In genomic region chr20:37271421-37271768, GRCh38 we compare ENCODE assay signal across 26 cellular contexts. TPM values are rescaled to one million over a fixed set of nuclear protein-coding genes. Genes with fewer than 3 reads are reported as not detected.
"Had no signal": no experiment of that assay in that cellular context is flagged by ENCODE, and none has a peak within 500 bp of the region (broad histone marks: within the 10 kb centered on the region; RNA-seq: fewer than 3 reads in every experiment).

No MANE protein-coding gene starts in this region.

- H3K36me3 Mint-ChIP-seq: activated naive CD8-positive, alpha-beta T cell treated with anti-CD3 and anti-CD28 coated beads for 36 hours had no signal

- H3K27me3 ChIP-seq: tibial artery had no signal

- H3K4me3 ChIP-seq: heart left ventricle, mucosa of descending colon, tibial artery had no signal

- H3K27me3 Mint-ChIP-seq: activated naive CD8-positive, alpha-beta T cell treated with anti-CD3 and anti-CD28 coated beads for 36 hours; activated T-cell treated with anti-CD3 and anti-CD28 coated beads, Interleukin-2, amount 50 U/mL, for 24 hours; stimulated activated naive CD8-positive, alpha-beta T cell treated with anti-CD3 and anti-CD28 coated beads, Interleukin-15, Interleukin-2, amounts not matched to agents 100 ng/mL and 50 ng/mL, for 24 hours had no signal

- DNase-seq: activated CD4-positive, alpha-beta T cell treated with anti-CD3 and anti-CD28 coated beads, Interleukin-2, amount 50 U/mL, for 4 hours; activated CD8-positive, alpha-beta memory T cell treated with anti-CD3 and anti-CD28 coated beads for 24 hours; activated CD8-positive, alpha-beta memory T cell treated with anti-CD3 and anti-CD28 coated beads, Interleukin-2, amount 50 U/mL, for 4 hours; activated naive CD4-positive, alpha-beta T cell treated with Interleukin-2 at 50 U/mL for 16 hours; activated naive CD8-positive, alpha-beta T cell treated with anti-CD3 and anti-CD28 coated beads for 36 hours; activated T-cell treated with anti-CD3 and anti-CD28 coated beads, Interleukin-2, amount 50 U/mL, for 24 hours; cortex of kidney; heart left ventricle; left ventricle myocardium superior; mesendoderm; mucosa of descending colon; nephron progenitor cell; stimulated activated CD4-positive, alpha-beta T cell treated with anti-CD3 and anti-CD28 coated beads, Interleukin-4, amount 100 ng/mL, for 24 hours; T-helper 1 cell; tibial artery had no signal

- H3K4me1 Mint-ChIP-seq: activated naive CD8-positive, alpha-beta T cell treated with anti-CD3 and anti-CD28 coated beads for 36 hours had no signal

- FAIRE-seq: bronchial epithelial cell, endometrium, islet of Langerhans, TTC549, urothelium cell line had no signal

- H3K27ac ChIP-seq: tibial artery had no signal

- H3K27ac Mint-ChIP-seq: activated naive CD8-positive, alpha-beta T cell treated with anti-CD3 and anti-CD28 coated beads for 36 hours; activated T-cell treated with anti-CD3 and anti-CD28 coated beads, Interleukin-2, amount 50 U/mL, for 24 hours had no signal

- H3K9me3 ChIP-seq: heart left ventricle, mucosa of descending colon, tibial artery had no signal

- H3K4me3 Mint-ChIP-seq: activated naive CD8-positive, alpha-beta T cell treated with anti-CD3 and anti-CD28 coated beads for 36 hours; activated T-cell treated with anti-CD3 and anti-CD28 coated beads, Interleukin-2, amount 50 U/mL, for 24 hours; nephron progenitor cell; stimulated activated naive CD8-positive, alpha-beta T cell treated with anti-CD3 and anti-CD28 coated beads, Interleukin-15, Interleukin-2, amounts not matched to agents 100 ng/mL and 50 ng/mL, for 24 hours had no signal

- H3K36me3 ChIP-seq: heart left ventricle, tibial artery had no signal

- H3K9me3 Mint-ChIP-seq: activated naive CD8-positive, alpha-beta T cell treated with anti-CD3 and anti-CD28 coated beads for 36 hours; activated T-cell treated with anti-CD3 and anti-CD28 coated beads, Interleukin-2, amount 50 U/mL, for 24 hours; nephron progenitor cell; stimulated activated naive CD8-positive, alpha-beta T cell treated with anti-CD3 and anti-CD28 coated beads, Interleukin-15, Interleukin-2, amounts not matched to agents 100 ng/mL and 50 ng/mL, for 24 hours had no signal

RNA-seq across cellular contexts. Expression of gene GHRH, which starts 9.8 kb away (rescaled TPM):
- total RNA-seq: activated naive CD8-positive, alpha-beta T cell treated with anti-CD3 and anti-CD28 coated beads for 36 hours; bronchial epithelial cell; epithelial cell of proximal tubule; fibroblast of villous mesenchyme; heart left ventricle; left ventricle myocardium superior; mucosa of descending colon; omental fat pad; posterior vena cava; renal cortical epithelial cell had no signal
- polyA plus RNA-seq: heart left ventricle had no signal
